Comparison of ENCODE assay signal across 15 cellular contexts in the genomic region with DNA sequence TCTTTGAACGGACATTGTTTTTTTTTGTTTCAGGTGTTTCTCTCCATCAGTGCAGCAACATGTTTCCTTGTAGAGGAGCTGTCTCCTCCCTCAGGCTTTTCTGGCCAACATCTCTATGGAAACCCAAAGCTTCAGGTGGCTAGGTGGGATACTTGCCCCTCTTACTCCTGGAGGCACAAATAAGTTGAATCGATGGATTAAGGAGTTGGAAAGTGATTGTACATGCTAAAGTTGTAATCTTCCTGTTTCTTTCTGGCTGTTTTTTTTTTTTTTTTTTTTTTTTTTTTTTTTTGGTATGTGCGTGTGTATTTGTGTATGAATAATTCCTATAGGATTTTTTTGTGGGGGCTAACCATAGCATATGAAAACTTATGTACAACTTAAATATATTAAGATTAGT. TPM values are rescaled to one million over a fixed set of nuclear protein-coding genes. Genes with fewer than 3 reads are reported as not detected.
DNase-seq lines count a peak whose midpoint lies in the region; TF ChIP-seq lines count a peak whose summit lies in the region.
"Had no signal": no experiment of that assay in that cellular context is flagged by ENCODE, and none has a peak within 500 bp of the region (broad histone marks: within the 10 kb centered on the region; RNA-seq: fewer than 3 reads in every experiment).

No MANE protein-coding gene starts in this region.

- no peaks in the 10 kb centered on the region for H3K27me3 Mint-ChIP-seq in CD4-positive, alpha-beta memory T cell
- H3K27me3 Mint-ChIP-seq in brain: no peaks in the 10 kb centered on the region
- no peaks in the 10 kb centered on the region for H3K27me3 Mint-ChIP-seq in nephron (ENCODE audit: low read depth)

- TF ChIP-seq CTCF in HEK293 (tag by site-specific recombination; IDR thresholded peaks at IDR 0.05) (no peak), brain (conservative IDR thresholded peaks at IDR 0.05) (no peak), nephron (IDR thresholded peaks at IDR 0.05; ENCODE audit: unreplicated experiment in 3 of 3) (no peak), GM13977 (IDR thresholded peaks at IDR 0.05; ENCODE audit: extremely low read depth, insufficient read depth, missing control alignments) (no peak)

- DNase-seq in CD4-positive, alpha-beta memory T cell: no peak
- DNase-seq in NAMALWA (ENCODE audit: low spot score): no peak
- DNase-seq in SJCRH30: no peak
- no peak for DNase-seq in GM13977 (ENCODE audit: low spot score)
- DNase-seq: DMS 273 treated with DMSO at 0.1 percent for 48 hours, H7, KG1, NCI-H1436 treated with DMSO at 0.1 percent for 48 hours, NCI-H2029 treated with DMSO at 0.1 percent for 48 hours, NCI-H510A, SW 1271 had no signal

- peak overlapping the region in 5 of 8 donors; percentile 20 to 53 (median 49) for H3K4me3 Mint-ChIP-seq in CD4-positive, alpha-beta memory T cell
- H3K4me3 Mint-ChIP-seq in brain: peak overlapping the region in 3 of 5 experiments; percentile 6 to 52 (median 48)
- H3K4me3 Mint-ChIP-seq in nephron: no peak overlapping the region

- H3K4me1 ChIP-seq in CD4-positive, alpha-beta memory T cell (ENCODE audit: insufficient read depth, low read length): peaks cover 89% of the 10 kb centered on the region
- H3K4me1 ChIP-seq in HEK293 (ENCODE audit: control insufficient read depth, insufficient read depth, low read length): peaks cover 33% of the 10 kb centered on the region
- no peaks in the 10 kb centered on the region; the same call in 1 of the 2 replicates for H3K4me1 ChIP-seq in SJCRH30
- H3K4me1 ChIP-seq: BLaER1 had no signal

- H3K36me3 ChIP-seq in CD4-positive, alpha-beta memory T cell (ENCODE audit: insufficient read depth, low read length): no peaks in the 10 kb centered on the region
- H3K36me3 ChIP-seq in HEK293 (ENCODE audit: control insufficient read depth in 2 of 2, insufficient read depth in 1 of 2, low read length in 2 of 2) (no peaks in the 10 kb centered on the region), SJCRH30 (peaks cover 16% of the 10 kb centered on the region)

- peak overlapping the region in 5 of 7 donors; percentile 45 to 87 (median 70) for H3K27ac Mint-ChIP-seq in CD4-positive, alpha-beta memory T cell
- H3K27ac Mint-ChIP-seq in brain: peak overlapping the region in 4 of 5 experiments; percentile 19 to 75 (median 38)
- peak overlapping the region; percentile 26 to 68 (median 52) for H3K27ac Mint-ChIP-seq in nephron

- H3K9me3 ChIP-seq in CD4-positive, alpha-beta memory T cell (ENCODE audit: control insufficient read depth in 1 of 2, low read length in 2 of 2): no peaks in the 10 kb centered on the region
- H3K9me3 ChIP-seq in HEK293 (ENCODE audit: control insufficient read depth, insufficient read depth, low read depth, low read length): no peaks in the 10 kb centered on the region
- H3K9me3 ChIP-seq in SJCRH30 (replicated peaks): 0 out of 2 replicates have a peak, but pooled peaks cover 2% of the 10 kb centered on the region

- peaks cover 69 to 99% (median 81%) of the 10 kb centered on the region in 4 donors for H3K4me1 Mint-ChIP-seq in CD4-positive, alpha-beta memory T cell
- H3K4me1 Mint-ChIP-seq in brain (peaks cover 53% of the 10 kb centered on the region), nephron (peaks cover 33% of the 10 kb centered on the region)

- H3K27me3 ChIP-seq in CD4-positive, alpha-beta memory T cell (ENCODE audit: insufficient read depth, low read length): no peaks in the 10 kb centered on the region
- no peaks in the 10 kb centered on the region for H3K27me3 ChIP-seq in SJCRH30
- H3K27me3 ChIP-seq: BLaER1 had no signal

- intact Hi-C loops in CD4-positive, alpha-beta memory T cell (cut with micrococcal nuclease): no loop called here

- POLR2A ChIA-PET in CD4-positive, alpha-beta memory T cell (lab: Charles Lee; ENCODE audit: partially characterized antibody): no interaction called here
- POLR2A ChIA-PET in HEK293 (lab: Yijun Ruan, JAX): no interaction called here

- CTCF ChIA-PET in CD4-positive, alpha-beta memory T cell (lab: Charles Lee; ENCODE audit: partially characterized antibody): interaction anchor here (0.6 kb wide), 1 partner anchor 44 kb away, joined by 3 read pairs; no protein-coding TSS in a partner anchor
- CTCF ChIA-PET in HEK293 (lab: Yijun Ruan, JAX): no interaction called here

- in situ Hi-C loops in GM13977 (cut with MboI; ENCODE audit: low pct_unique_long_range_greater_than_20kb, low sequenced_read_pairs, unreplicated experiment): no loop called here

- peaks cover 9 to 25% of the 10 kb centered on the region in 2 donors for H3K36me3 Mint-ChIP-seq in CD4-positive, alpha-beta memory T cell
- H3K36me3 Mint-ChIP-seq in brain (peaks cover 78% of the 10 kb centered on the region), nephron (ENCODE audit: low read depth) (peaks cover 61% of the 10 kb centered on the region)

- H3K27ac ChIP-seq in CD4-positive, alpha-beta memory T cell (ENCODE audit: low read depth, low read length): no peak overlapping the region
- H3K27ac ChIP-seq in HEK293 (ENCODE audit: extremely low read depth, low read depth, low read length) (no peak overlapping the region), SJCRH30 (no peak overlapping the region)
- H3K27ac ChIP-seq: BLaER1 had no signal

- H3K4me3 ChIP-seq in CD4-positive, alpha-beta memory T cell (ENCODE audit: low read length in 2 of 2): no peak overlapping the region
- H3K4me3 ChIP-seq in HEK293 (ENCODE audit: low read depth, low read length) (no peak overlapping the region), SJCRH30 (no peak overlapping the region)
- H3K4me3 ChIP-seq: BLaER1 had no signal

- no peaks in the 10 kb centered on the region for H3K9me3 Mint-ChIP-seq in CD4-positive, alpha-beta memory T cell
- H3K9me3 Mint-ChIP-seq in brain: peaks cover 17 to 43% (median 20%) of the 10 kb centered on the region in 5 experiments
- H3K9me3 Mint-ChIP-seq in nephron: peaks cover 16% of the 10 kb centered on the region

TF ChIP-seq in HEK293, 187 proteins besides CTCF, POLR2A, EP300 and RAD21:
- TF ChIP-seq SCRT1 (tag by site-specific recombination; IDR thresholded peaks at IDR 0.05; ENCODE audit: borderline replicate concordance): 0 out of 2 replicates have a peak, but pooled peaks have one; percentile 34
- TF ChIP-seq, protein P1, sequence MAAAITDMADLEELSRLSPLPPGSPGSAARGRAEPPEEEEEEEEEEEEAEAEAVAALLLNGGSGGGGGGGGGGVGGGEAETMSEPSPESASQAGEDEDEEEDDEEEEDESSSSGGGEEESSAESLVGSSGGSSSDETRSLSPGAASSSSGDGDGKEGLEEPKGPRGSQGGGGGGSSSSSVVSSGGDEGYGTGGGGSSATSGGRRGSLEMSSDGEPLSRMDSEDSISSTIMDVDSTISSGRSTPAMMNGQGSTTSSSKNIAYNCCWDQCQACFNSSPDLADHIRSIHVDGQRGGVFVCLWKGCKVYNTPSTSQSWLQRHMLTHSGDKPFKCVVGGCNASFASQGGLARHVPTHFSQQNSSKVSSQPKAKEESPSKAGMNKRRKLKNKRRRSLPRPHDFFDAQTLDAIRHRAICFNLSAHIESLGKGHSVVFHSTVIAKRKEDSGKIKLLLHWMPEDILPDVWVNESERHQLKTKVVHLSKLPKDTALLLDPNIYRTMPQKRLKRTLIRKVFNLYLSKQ (tag by site-specific recombination; IDR thresholded peaks at IDR 0.05; ENCODE audit: borderline replicate concordance): no peak
- TF ChIP-seq ZNF362 (tag by site-specific recombination; IDR thresholded peaks at IDR 0.05): peak; percentile 78

RNA-seq across cellular contexts. Expression of gene USP25, which starts 10.6 kb away (rescaled TPM):
- total RNA-seq in CD4-positive, alpha-beta memory T cell: 10 to 100 TPM; 72.7 to 73.5 TPM
- 10 to 100 TPM in 1 of 2 donors, 1 to 10 TPM in 1; 6.2 to 25.6 TPM for polyA plus RNA-seq in CD4-positive, alpha-beta memory T cell
- 3.4 TPM for polyA plus RNA-seq in brain (ENCODE audit: insufficient read depth, low read depth, low replicate concordance)
- 33.8 and 37.6 TPM in 2 replicates for total RNA-seq in SJCRH30 (2014; rRNA removed; shearing (Covaris generic))

Comparison
In these comparisons a context has a peak if more than half of its experiments do, and no peak if none do; other contexts are left out.
1. H3K4me3 Mint-ChIP-seq: peak in CD4-positive, alpha-beta memory T cell (5 of 8) and brain (3 of 5); none in nephron (0 of 3).
2. Peak in every context shown above with its lines, with median percentiles within 50 percentile points of each other: H3K27ac Mint-ChIP-seq.